8 cellular contexts compared by ENCODE assay signal in the genomic region with DNA sequence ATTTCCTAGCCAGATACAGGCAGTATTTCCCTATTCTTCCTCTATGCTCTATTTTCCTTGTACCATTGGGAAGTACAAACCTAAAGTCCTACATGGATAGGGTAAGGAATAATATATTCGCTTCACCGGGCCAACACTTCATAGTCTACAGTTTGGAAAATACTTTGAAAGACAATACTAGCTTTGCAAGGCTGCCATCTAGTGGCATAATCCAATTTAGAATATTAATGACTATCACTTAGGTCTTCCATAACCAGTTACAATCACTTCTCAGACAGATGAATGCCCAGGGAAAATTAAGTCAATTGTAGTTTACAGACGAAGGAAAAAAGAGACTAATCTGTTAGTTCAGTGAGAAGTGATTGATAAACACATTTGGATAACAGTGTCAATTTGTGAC.
DNase-seq lines count a peak whose midpoint lies in the region; ATAC-seq and TF ChIP-seq lines count a peak whose summit lies in the region.

No MANE protein-coding gene starts in this region.

- no peak overlapping the region for H3K4me3 Mint-ChIP-seq in WTC11

- TF ChIP-seq CTCF in GM10266 (IDR thresholded peaks at IDR 0.05; ENCODE audit: control insufficient read depth, insufficient read depth, low read depth, missing control alignments) (peak; percentile 36), WTC11 (IDR thresholded peaks at IDR 0.05) (no peak)

- H3K4me1 Mint-ChIP-seq in WTC11, result no peaks in the 10 kb centered on the region

- no peaks in the 10 kb centered on the region; the same call in 1 of the 2 replicates for H3K27me3 Mint-ChIP-seq in WTC11 (ENCODE audit: low read depth)

- DNase-seq in A172 (ENCODE audit: low spot score) (peak; percentile 30), GM10266 (ENCODE audit: extremely low spot score) (peak; percentile 1), Kasumi-1 (lab: John Stamatoyannopoulos, UW) (peak; percentile 41 to 42), WTC11 (ENCODE audit: low spot score) (no peak), left kidney (ENCODE audit: low read depth, low spot score) (peak; percentile 52)

- POLR2A ChIA-PET in WTC11 (lab: Charles Lee), result no interaction called here

- no peak overlapping the region for H3K27ac Mint-ChIP-seq in WTC11

- ATAC-seq in WTC11, result 0 out of 2 replicates have a peak, but pooled peaks have one; percentile 36
- no peak for ATAC-seq in GM19023 (IDR thresholded peaks at IDR 0.05; ENCODE audit: unreplicated experiment)
- no peak for ATAC-seq in GM19452 (IDR thresholded peaks at IDR 0.05; ENCODE audit: unreplicated experiment)
- no peak for ATAC-seq in HG03025 (IDR thresholded peaks at IDR 0.05; ENCODE audit: low FRiP score, unreplicated experiment)

- no peaks in the 10 kb centered on the region for H3K9me3 Mint-ChIP-seq in WTC11

- CTCF ChIA-PET in WTC11 (lab: Charles Lee), result no interaction called here

- no peaks in the 10 kb centered on the region for H3K36me3 Mint-ChIP-seq in WTC11

TF ChIP-seq in WTC11, 78 proteins besides CTCF, POLR2A, EP300 and RAD21 (continues in another document):
- TF ChIP-seq JAZF1 (CRISPR knock-in tag; IDR thresholded peaks at IDR 0.05) (no peak), NFYB (CRISPR knock-in tag; conservative IDR thresholded peaks at IDR 0.05; ENCODE audit: low read depth) (no peak), IRF2 (CRISPR knock-in tag; IDR thresholded peaks at IDR 0.05; ENCODE audit: borderline replicate concordance, low read depth) (no peak), ZNF512 (CRISPR knock-in tag; IDR thresholded peaks at IDR 0.05; ENCODE audit: borderline replicate concordance) (no peak), E2F4 (CRISPR knock-in tag; IDR thresholded peaks at IDR 0.05; ENCODE audit: borderline replicate concordance, low read depth) (no peak), E2F1 (CRISPR knock-in tag; IDR thresholded peaks at IDR 0.05) (no peak), ESRRA (CRISPR knock-in tag; IDR thresholded peaks at IDR 0.05; ENCODE audit: borderline replicate concordance) (no peak)
- TF ChIP-seq, protein P1, sequence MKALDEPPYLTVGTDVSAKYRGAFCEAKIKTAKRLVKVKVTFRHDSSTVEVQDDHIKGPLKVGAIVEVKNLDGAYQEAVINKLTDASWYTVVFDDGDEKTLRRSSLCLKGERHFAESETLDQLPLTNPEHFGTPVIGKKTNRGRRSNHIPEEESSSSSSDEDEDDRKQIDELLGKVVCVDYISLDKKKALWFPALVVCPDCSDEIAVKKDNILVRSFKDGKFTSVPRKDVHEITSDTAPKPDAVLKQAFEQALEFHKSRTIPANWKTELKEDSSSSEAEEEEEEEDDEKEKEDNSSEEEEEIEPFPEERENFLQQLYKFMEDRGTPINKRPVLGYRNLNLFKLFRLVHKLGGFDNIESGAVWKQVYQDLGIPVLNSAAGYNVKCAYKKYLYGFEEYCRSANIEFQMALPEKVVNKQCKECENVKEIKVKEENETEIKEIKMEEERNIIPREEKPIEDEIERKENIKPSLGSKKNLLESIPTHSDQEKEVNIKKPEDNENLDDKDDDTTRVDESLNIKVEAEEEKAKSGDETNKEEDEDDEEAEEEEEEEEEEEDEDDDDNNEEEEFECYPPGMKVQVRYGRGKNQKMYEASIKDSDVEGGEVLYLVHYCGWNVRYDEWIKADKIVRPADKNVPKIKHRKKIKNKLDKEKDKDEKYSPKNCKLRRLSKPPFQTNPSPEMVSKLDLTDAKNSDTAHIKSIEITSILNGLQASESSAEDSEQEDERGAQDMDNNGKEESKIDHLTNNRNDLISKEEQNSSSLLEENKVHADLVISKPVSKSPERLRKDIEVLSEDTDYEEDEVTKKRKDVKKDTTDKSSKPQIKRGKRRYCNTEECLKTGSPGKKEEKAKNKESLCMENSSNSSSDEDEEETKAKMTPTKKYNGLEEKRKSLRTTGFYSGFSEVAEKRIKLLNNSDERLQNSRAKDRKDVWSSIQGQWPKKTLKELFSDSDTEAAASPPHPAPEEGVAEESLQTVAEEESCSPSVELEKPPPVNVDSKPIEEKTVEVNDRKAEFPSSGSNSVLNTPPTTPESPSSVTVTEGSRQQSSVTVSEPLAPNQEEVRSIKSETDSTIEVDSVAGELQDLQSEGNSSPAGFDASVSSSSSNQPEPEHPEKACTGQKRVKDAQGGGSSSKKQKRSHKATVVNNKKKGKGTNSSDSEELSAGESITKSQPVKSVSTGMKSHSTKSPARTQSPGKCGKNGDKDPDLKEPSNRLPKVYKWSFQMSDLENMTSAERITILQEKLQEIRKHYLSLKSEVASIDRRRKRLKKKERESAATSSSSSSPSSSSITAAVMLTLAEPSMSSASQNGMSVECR (CRISPR knock-in tag; IDR thresholded peaks at IDR 0.05; ENCODE audit: borderline replicate concordance), result no peak
- TF ChIP-seq, protein P2, sequence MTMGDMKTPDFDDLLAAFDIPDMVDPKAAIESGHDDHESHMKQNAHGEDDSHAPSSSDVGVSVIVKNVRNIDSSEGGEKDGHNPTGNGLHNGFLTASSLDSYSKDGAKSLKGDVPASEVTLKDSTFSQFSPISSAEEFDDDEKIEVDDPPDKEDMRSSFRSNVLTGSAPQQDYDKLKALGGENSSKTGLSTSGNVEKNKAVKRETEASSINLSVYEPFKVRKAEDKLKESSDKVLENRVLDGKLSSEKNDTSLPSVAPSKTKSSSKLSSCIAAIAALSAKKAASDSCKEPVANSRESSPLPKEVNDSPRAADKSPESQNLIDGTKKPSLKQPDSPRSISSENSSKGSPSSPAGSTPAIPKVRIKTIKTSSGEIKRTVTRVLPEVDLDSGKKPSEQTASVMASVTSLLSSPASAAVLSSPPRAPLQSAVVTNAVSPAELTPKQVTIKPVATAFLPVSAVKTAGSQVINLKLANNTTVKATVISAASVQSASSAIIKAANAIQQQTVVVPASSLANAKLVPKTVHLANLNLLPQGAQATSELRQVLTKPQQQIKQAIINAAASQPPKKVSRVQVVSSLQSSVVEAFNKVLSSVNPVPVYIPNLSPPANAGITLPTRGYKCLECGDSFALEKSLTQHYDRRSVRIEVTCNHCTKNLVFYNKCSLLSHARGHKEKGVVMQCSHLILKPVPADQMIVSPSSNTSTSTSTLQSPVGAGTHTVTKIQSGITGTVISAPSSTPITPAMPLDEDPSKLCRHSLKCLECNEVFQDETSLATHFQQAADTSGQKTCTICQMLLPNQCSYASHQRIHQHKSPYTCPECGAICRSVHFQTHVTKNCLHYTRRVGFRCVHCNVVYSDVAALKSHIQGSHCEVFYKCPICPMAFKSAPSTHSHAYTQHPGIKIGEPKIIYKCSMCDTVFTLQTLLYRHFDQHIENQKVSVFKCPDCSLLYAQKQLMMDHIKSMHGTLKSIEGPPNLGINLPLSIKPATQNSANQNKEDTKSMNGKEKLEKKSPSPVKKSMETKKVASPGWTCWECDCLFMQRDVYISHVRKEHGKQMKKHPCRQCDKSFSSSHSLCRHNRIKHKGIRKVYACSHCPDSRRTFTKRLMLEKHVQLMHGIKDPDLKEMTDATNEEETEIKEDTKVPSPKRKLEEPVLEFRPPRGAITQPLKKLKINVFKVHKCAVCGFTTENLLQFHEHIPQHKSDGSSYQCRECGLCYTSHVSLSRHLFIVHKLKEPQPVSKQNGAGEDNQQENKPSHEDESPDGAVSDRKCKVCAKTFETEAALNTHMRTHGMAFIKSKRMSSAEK (CRISPR knock-in tag; IDR thresholded peaks at IDR 0.05; ENCODE audit: borderline replicate concordance), result no peak
